1 cellular context compared by ENCODE assay signal in the genomic region with DNA sequence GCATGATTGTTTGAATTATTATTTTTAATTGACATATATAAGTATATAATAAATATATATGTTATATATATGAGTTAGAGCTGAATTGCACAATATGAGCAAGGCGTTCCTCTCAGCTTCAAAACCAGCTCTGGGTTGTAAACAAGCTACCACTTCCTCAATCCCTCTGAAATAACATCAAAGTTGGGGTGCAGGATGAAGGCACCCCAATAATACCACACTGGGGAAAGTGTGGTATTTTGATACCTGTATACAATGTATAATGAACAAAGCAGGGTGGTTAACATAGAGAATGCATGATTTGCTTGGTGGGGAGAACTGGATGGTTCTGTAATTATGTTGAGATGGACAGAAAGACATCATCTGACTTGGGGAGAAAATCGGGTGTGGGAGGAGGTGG.
TF ChIP-seq lines count a peak whose summit lies in the region.

No MANE protein-coding gene starts in this region.

TF ChIP-seq in HepG2, 621 proteins besides CTCF, POLR2A, EP300 and RAD21:
- TF ChIP-seq CEBPB (IDR thresholded peaks at IDR 0.05; ENCODE audit: borderline replicate concordance, low read depth, low read length), result 0 out of 2 replicates have a peak, but pooled peaks have one; percentile 12
- TF ChIP-seq SMYD3 (CRISPR knock-in tag; IDR thresholded peaks at IDR 0.05), result no peak
